Comparison of ENCODE assay signal across 30 cellular contexts in the genomic region with DNA sequence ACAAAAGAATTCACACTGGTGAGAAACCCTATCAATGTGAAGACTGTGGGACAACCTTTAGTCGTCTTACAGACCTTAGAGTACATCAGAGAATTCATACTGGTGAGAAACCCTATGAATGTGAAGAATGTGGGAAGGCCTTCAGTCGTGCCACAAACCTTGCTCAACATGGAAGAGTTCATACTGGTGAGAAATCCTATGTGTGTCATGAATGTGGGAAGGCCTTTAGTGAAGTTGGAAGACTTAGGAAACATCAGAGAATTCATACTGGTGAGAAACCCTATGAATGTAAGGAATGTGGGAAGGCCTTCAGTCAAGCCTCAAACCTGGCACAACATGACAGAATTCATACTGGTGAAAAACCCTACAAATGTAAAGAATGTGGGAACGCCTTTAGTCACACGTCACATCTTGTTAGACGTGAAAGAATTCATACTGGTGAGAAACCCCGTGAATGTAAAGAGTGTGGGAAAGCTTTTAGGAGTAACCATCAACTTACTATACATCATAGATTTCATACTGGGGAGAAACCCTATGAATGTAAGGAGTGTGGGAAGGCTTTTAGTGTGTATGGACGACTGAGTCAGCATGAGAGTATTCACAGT.
"Had no signal": no experiment of that assay in that cellular context is flagged by ENCODE, and none has a peak within 500 bp of the region (broad histone marks: within the 10 kb centered on the region; RNA-seq: fewer than 3 reads in every experiment).

No MANE protein-coding gene starts in this region.

- H3K27me3 Mint-ChIP-seq: effector memory CD8-positive, alpha-beta T cell; naive B cell; progenitor cell of endocrine pancreas had no signal

- H3K27me3 ChIP-seq: esophagus squamous epithelium, neural progenitor cell, tibial nerve, upper lobe of left lung had no signal

- DNase-seq: cortex of kidney; effector memory CD8-positive, alpha-beta T cell; erythroblast; esophagus squamous epithelium; foreskin melanocyte; hypothalamus; immature natural killer cell; islet precursor cell; kidney glomerular epithelial cell; left colon; left ventricle myocardium inferior; lower lobe of right lung; mucosa of descending colon; naive B cell; stimulated activated CD4-positive, alpha-beta T cell treated with anti-CD3 and anti-CD28 coated beads, Interleukin-2, amount 100 ng/mL, for 24 hours; stimulated activated CD4-positive, alpha-beta T cell treated with anti-CD3 and anti-CD28 coated beads, Interleukin-4, amount 100 ng/mL, for 24 hours; stimulated activated naive CD8-positive, alpha-beta T cell treated with anti-CD3 and anti-CD28 coated beads, Interleukin-15, Interleukin-2, amounts not matched to agents 100 U/mL and 50 U/mL, for 24 hours; upper lobe of left lung had no signal

- H3K4me3 ChIP-seq: esophagus squamous epithelium, left ventricle myocardium inferior, lower lobe of right lung, mucosa of descending colon, neural progenitor cell, thoracic aorta, tibial nerve, upper lobe of left lung had no signal

- FAIRE-seq: endometrium, urothelium cell line had no signal

- H3K36me3 ChIP-seq: esophagus squamous epithelium, lower lobe of right lung, neural progenitor cell, thoracic aorta, upper lobe of left lung had no signal

- H2AFZ ChIP-seq: neural progenitor cell, parathyroid adenoma had no signal

- H3K79me2 ChIP-seq: parathyroid adenoma had no signal

- H3K27ac ChIP-seq: esophagus squamous epithelium, left ventricle myocardium inferior, lower lobe of right lung, neural progenitor cell, parathyroid adenoma, thoracic aorta, tibial nerve, upper lobe of left lung had no signal

- H3K4me3 Mint-ChIP-seq: effector memory CD8-positive, alpha-beta T cell; immature natural killer cell; memory B cell; mesothelial cell of epicardium; naive B cell; nephron; neural progenitor cell; stimulated activated effector memory CD8-positive, alpha-beta T cell treated with anti-CD3 and anti-CD28 coated beads, Interleukin-12 subunit alpha, Interleukin-12 subunit beta, amount 100 ng/mL, for 72 hours had no signal

- ATAC-seq: effector memory CD8-positive, alpha-beta T cell; left colon; lower lobe of right lung; mucosa of descending colon; sciatic nerve; stimulated activated effector memory CD8-positive, alpha-beta T cell treated with anti-CD3 and anti-CD28 coated beads, Interleukin-12 subunit alpha, Interleukin-12 subunit beta, amount 100 ng/mL, for 72 hours; stimulated activated naive CD8-positive, alpha-beta T cell treated with anti-CD3 and anti-CD28 coated beads, Interleukin-15, Interleukin-2, amounts not matched to agents 100 U/mL and 50 U/mL, for 24 hours had no signal

- H3K27ac Mint-ChIP-seq: effector memory CD8-positive, alpha-beta T cell; immature natural killer cell; memory B cell; mesothelial cell of epicardium; naive B cell; nephron; neural progenitor cell; progenitor cell of endocrine pancreas; stimulated activated effector memory CD8-positive, alpha-beta T cell treated with anti-CD3 and anti-CD28 coated beads, Interleukin-12 subunit alpha, Interleukin-12 subunit beta, amount 100 ng/mL, for 72 hours had no signal

- H3K4me1 Mint-ChIP-seq: immature natural killer cell; memory B cell; mesothelial cell of epicardium; naive B cell; nephron; neural progenitor cell; stimulated activated effector memory CD8-positive, alpha-beta T cell treated with anti-CD3 and anti-CD28 coated beads, Interleukin-12 subunit alpha, Interleukin-12 subunit beta, amount 100 ng/mL, for 72 hours had no signal

- H3K9ac ChIP-seq: neural progenitor cell, parathyroid adenoma had no signal

- H3K36me3 Mint-ChIP-seq: stimulated activated effector memory CD8-positive, alpha-beta T cell treated with anti-CD3 and anti-CD28 coated beads, Interleukin-12 subunit alpha, Interleukin-12 subunit beta, amount 100 ng/mL, for 72 hours had no signal

- H3K4me2 ChIP-seq: neural progenitor cell had no signal

- H3K4me1 ChIP-seq: esophagus squamous epithelium, left ventricle myocardium inferior, lower lobe of right lung, neural progenitor cell, parathyroid adenoma, tibial nerve, upper lobe of left lung had no signal
